ENCODE assay signal across 3 cellular contexts in the genomic region with DNA sequence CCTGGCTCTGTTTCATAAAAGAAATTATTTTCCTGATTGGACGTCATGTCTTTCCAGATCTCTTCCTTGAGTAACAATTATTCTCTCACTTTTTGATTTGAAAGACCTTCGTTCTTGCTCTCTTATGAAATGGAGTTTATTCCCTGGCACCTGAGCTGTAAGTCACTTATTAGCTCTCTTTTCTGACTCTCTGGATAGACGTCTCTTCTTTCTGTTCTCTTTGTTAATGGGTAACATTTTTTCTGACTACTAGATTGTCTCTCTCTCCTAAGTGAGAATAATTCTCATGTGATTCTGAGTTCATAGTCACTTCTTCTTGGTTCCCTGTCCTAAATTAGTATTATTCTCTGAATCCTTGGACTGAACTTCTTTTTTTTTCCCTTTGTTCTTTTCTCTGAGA.
DNase-seq lines count a peak whose midpoint lies in the region; ATAC-seq, FAIRE-seq and TF ChIP-seq lines count a peak whose summit lies in the region.
"Not testable (repeated sequence)": the region's sequence is repeated elsewhere in the genome, so short reads cannot be mapped to it uniquely, and the experiment has no call there.

No MANE protein-coding gene starts in this region.

- intact Hi-C loops in body of pancreas (cut with DNase I): not testable (repeated sequence)

- H3K27ac ChIP-seq in body of pancreas: not testable (repeated sequence)

- DNase-seq in RCC 7860 (ENCODE audit: low spot score); body of pancreas; left lobe of liver (ENCODE audit: low spot score): not testable (repeated sequence)

- TF ChIP-seq POLR2A in body of pancreas (IDR thresholded peaks at IDR 0.05): not testable (repeated sequence)

- ATAC-seq in body of pancreas (peak; percentile 71), left lobe of liver (peak; percentile 65)

- not testable (repeated sequence) for H3K27me3 ChIP-seq in body of pancreas

- peak; percentile 96 for FAIRE-seq in RCC 7860 (lab: Jason Lieb, UNC)

- H3K9me3 ChIP-seq in body of pancreas: not testable (repeated sequence)

- H3K4me1 ChIP-seq in body of pancreas: not testable (repeated sequence)

- not testable (repeated sequence) for H3K4me3 ChIP-seq in body of pancreas

- WGBS in body of pancreas, 2 donors: no CpG with 5 or more reads among the region's 3 CpGs

- not testable (repeated sequence) for H3K36me3 ChIP-seq in body of pancreas (replicated peaks in 1 of 2; ENCODE audit: insufficient read depth in 1 of 2, low read depth in 2 of 2)

- not testable (repeated sequence) for TF ChIP-seq CTCF in body of pancreas (IDR thresholded peaks at IDR 0.05)
